19 cellular contexts compared by ENCODE assay signal in genomic region chr14:89551432-89551831, GRCh38.
DNase-seq lines count a peak whose midpoint lies in the region; ATAC-seq, FAIRE-seq and TF ChIP-seq lines count a peak whose summit lies in the region.
"Had no signal": no experiment of that assay in that cellular context is flagged by ENCODE, and none has a peak within 500 bp of the region (broad histone marks: within the 10 kb centered on the region; RNA-seq: fewer than 3 reads in every experiment).

No MANE protein-coding gene starts in this region.

- intact Hi-C loops in CD4-positive, alpha-beta T cell (cut with DNase I, micrococcal nuclease): no loop called here
- intact Hi-C loops in left ventricle myocardium superior (cut with micrococcal nuclease): no loop called here

- peaks cover 22% of the 10 kb centered on the region for H3K4me1 ChIP-seq in parathyroid adenoma

- H3K79me2 ChIP-seq in parathyroid adenoma: peaks cover 23% of the 10 kb centered on the region

- peaks cover 63% of the 10 kb centered on the region for H3K4me1 Mint-ChIP-seq in CD4-positive, alpha-beta T cell (ENCODE audit: low read depth)
- H3K4me1 Mint-ChIP-seq in activated T-helper 17 cell treated with anti-CD3 and anti-CD28 coated beads, Interleukin-2, amount 50 U/mL, for 72 hours: peaks cover 15% of the 10 kb centered on the region
- H3K4me1 Mint-ChIP-seq: nephron progenitor cell had no signal

- H3K4me3 ChIP-seq in parathyroid adenoma (ENCODE audit: low read depth, low read length): no peak overlapping the region
- H3K4me3 ChIP-seq: thoracic aorta had no signal

- no peak for TF ChIP-seq CTCF in CD4-positive, alpha-beta T cell (IDR thresholded peaks at IDR 0.05)
- TF ChIP-seq CTCF in parathyroid adenoma (IDR thresholded peaks at IDR 0.05): no peak
- no peak for TF ChIP-seq CTCF in D721Med (IDR thresholded peaks at IDR 0.05; ENCODE audit: insufficient read depth, missing control alignments)

- H3K27me3 Mint-ChIP-seq in CD4-positive, alpha-beta T cell: no peaks in the 10 kb centered on the region
- no peaks in the 10 kb centered on the region for H3K27me3 Mint-ChIP-seq in activated T-helper 17 cell treated with anti-CD3 and anti-CD28 coated beads, Interleukin-2, amount 50 U/mL, for 72 hours
- H3K27me3 Mint-ChIP-seq: activated CD4-positive, alpha-beta T cell treated with anti-CD3 and anti-CD28 coated beads for 36 hours had no signal

- peak overlapping the region; percentile 56 for H3K27ac Mint-ChIP-seq in CD4-positive, alpha-beta T cell
- H3K27ac Mint-ChIP-seq in activated T-helper 17 cell treated with anti-CD3 and anti-CD28 coated beads, Interleukin-2, amount 50 U/mL, for 72 hours: peak overlapping the region; percentile 47
- H3K27ac Mint-ChIP-seq: activated CD4-positive, alpha-beta T cell treated with anti-CD3 and anti-CD28 coated beads for 36 hours; nephron progenitor cell had no signal

- no peak for ATAC-seq in CD4-positive, alpha-beta T cell (ENCODE audit: poor library complexity)
- no peak for ATAC-seq in activated T-helper 17 cell treated with anti-CD3 and anti-CD28 coated beads, Interleukin-2, amount 50 U/mL, for 72 hours (replicated peaks)
- ATAC-seq in left ventricle myocardium superior (peak; percentile 70), GM21367 (IDR thresholded peaks at IDR 0.05; ENCODE audit: unreplicated experiment) (no peak)
- ATAC-seq: activated CD4-positive, alpha-beta T cell treated with anti-CD3 and anti-CD28 coated beads for 36 hours had no signal

- H3K27ac ChIP-seq in CD4-positive, alpha-beta T cell (ENCODE audit: low read depth, low read length): no peak overlapping the region
- H3K27ac ChIP-seq in parathyroid adenoma: peak overlapping the region; percentile 20
- H3K27ac ChIP-seq: thoracic aorta had no signal

- H3K36me3 ChIP-seq in parathyroid adenoma (ENCODE audit: control insufficient read depth, insufficient read depth, low read length): no peaks in the 10 kb centered on the region
- H3K36me3 ChIP-seq: thoracic aorta had no signal

- CTCF ChIA-PET in CD4-positive, alpha-beta T cell (lab: Charles Lee): no interaction called here

- H3K4me2 ChIP-seq in parathyroid adenoma (ENCODE audit: low read length): no peak overlapping the region

- no peak for DNase-seq in CD4-positive, alpha-beta T cell
- DNase-seq in left ventricle myocardium superior: no peak
- no peak for DNase-seq in D721Med (ENCODE audit: insufficient read length, low spot score)
- no peak for DNase-seq in NCI-H128 (lab: John Stamatoyannopoulos, UW; ENCODE audit: unreplicated experiment)
- DNase-seq: activated CD4-positive, alpha-beta T cell treated with anti-CD3 and anti-CD28 coated beads for 36 hours; activated gamma-delta T cell treated with Interleukin-2 at 50 U/mL for 16 hours; anterior cingulate cortex; H7; hippocampal formation; islet precursor cell; NCI-H1092 treated with DMSO at 0.1 percent for 48 hours; NCI-H524 treated with DMSO at 0.1 percent for 48 hours; nephron progenitor cell; RPMI8226 had no signal

- no peak overlapping the region for H3K9ac ChIP-seq in parathyroid adenoma

- POLR2A ChIA-PET in CD4-positive, alpha-beta T cell (lab: Charles Lee): interaction anchor here (0.8 to 1.2 kb wide), 2 partner anchors 9 to 19 kb away, joined by 3 read pairs; no protein-coding TSS in a partner anchor

- no peak overlapping the region for H2AFZ ChIP-seq in parathyroid adenoma

- no peaks in the 10 kb centered on the region for H3K27me3 ChIP-seq in CD4-positive, alpha-beta T cell (ENCODE audit: control insufficient read depth, insufficient read depth, low read length)
- H3K27me3 ChIP-seq in parathyroid adenoma (ENCODE audit: control insufficient read depth, insufficient read depth, low read length): no peaks in the 10 kb centered on the region

- H3K9me3 Mint-ChIP-seq in CD4-positive, alpha-beta T cell: no peaks in the 10 kb centered on the region
- H3K9me3 Mint-ChIP-seq in activated T-helper 17 cell treated with anti-CD3 and anti-CD28 coated beads, Interleukin-2, amount 50 U/mL, for 72 hours: no peaks in the 10 kb centered on the region
- H3K9me3 Mint-ChIP-seq: nephron progenitor cell had no signal

- FAIRE-seq in D721Med (lab: Jason Lieb, UNC): no peak
- FAIRE-seq: endometrium had no signal

- no peak overlapping the region for H3K4me3 Mint-ChIP-seq in CD4-positive, alpha-beta T cell
- no peak overlapping the region for H3K4me3 Mint-ChIP-seq in activated T-helper 17 cell treated with anti-CD3 and anti-CD28 coated beads, Interleukin-2, amount 50 U/mL, for 72 hours
- H3K4me3 Mint-ChIP-seq: activated CD4-positive, alpha-beta T cell treated with anti-CD3 and anti-CD28 coated beads for 36 hours; nephron progenitor cell had no signal

- peaks cover 59% of the 10 kb centered on the region for H3K36me3 Mint-ChIP-seq in CD4-positive, alpha-beta T cell (ENCODE audit: low read depth)
- no peaks in the 10 kb centered on the region for H3K36me3 Mint-ChIP-seq in activated T-helper 17 cell treated with anti-CD3 and anti-CD28 coated beads, Interleukin-2, amount 50 U/mL, for 72 hours (ENCODE audit: low read depth)

- H3K9me3 ChIP-seq in CD4-positive, alpha-beta T cell (ENCODE audit: control insufficient read depth, low read length): no peaks in the 10 kb centered on the region
- H3K9me3 ChIP-seq in parathyroid adenoma (ENCODE audit: control insufficient read depth, low read length): no peaks in the 10 kb centered on the region
- H3K9me3 ChIP-seq: thoracic aorta had no signal
